Comparison of ENCODE assay signal across 18 cellular contexts in genomic region chr2:97796465-97797126, GRCh38.
A peak's percentile ranks its signal among the peaks of the same experiment; 100 is the strongest.
DNase-seq lines count a peak whose midpoint lies in the region; ATAC-seq, FAIRE-seq and TF ChIP-seq lines count a peak whose summit lies in the region.
"Had no signal": no experiment of that assay in that cellular context is flagged by ENCODE, and none has a peak within 500 bp of the region (broad histone marks: within the 10 kb centered on the region; RNA-seq: fewer than 3 reads in every experiment).

No MANE protein-coding gene starts in this region.

- FAIRE-seq in K562 (lab: Jason Lieb, UNC): peak; percentile 60
- FAIRE-seq in HTR-8/SVneo (lab: Jason Lieb, UNC): no peak
- FAIRE-seq: GM12878 had no signal

- no peaks in the 10 kb centered on the region for H3K9me1 ChIP-seq in K562 (ENCODE audit: control insufficient read depth, insufficient read depth, low read length)

- DNase-seq in K562 (ENCODE audit: extremely low read depth in 1 of 4, low spot score in 3 of 4) (no peak), left lung (no peak), upper lobe of right lung (no peak), NCI-H2081 (lab: John Stamatoyannopoulos, UW) (no peak), HTR-8/SVneo (ENCODE audit: insufficient read length, low spot score) (no peak)
- no peak for DNase-seq in effector memory CD4-positive, alpha-beta T cell
- DNase-seq: C1 segment of cervical spinal cord; Calu3; CD4-positive, alpha-beta memory T cell; COR-L47; DMS53; EL; GDM1; H9 had no signal

- intact Hi-C loops in K562 (cut with micrococcal nuclease): no loop called here
- intact Hi-C loops in left lung (cut with DNase I): no loop called here
- intact Hi-C loops in upper lobe of right lung (cut with DNase I): no loop called here

- no peak overlapping the region for H3K4me2 ChIP-seq in K562 (ENCODE audit: insufficient read depth, low read length)
- H3K4me2 ChIP-seq: GM23338 had no signal

- H3K4me1 ChIP-seq in K562 (replicated peaks in 1 of 2; ENCODE audit: control insufficient read depth in 2 of 2, insufficient read depth in 2 of 2, low read length in 2 of 2) (no peaks in the 10 kb centered on the region), left lung (no peaks in the 10 kb centered on the region), upper lobe of right lung (no peaks in the 10 kb centered on the region)
- H3K4me1 ChIP-seq in effector memory CD4-positive, alpha-beta T cell (ENCODE audit: control insufficient read depth, insufficient read depth, low read length, poor library complexity, severe bottlenecking): no peaks in the 10 kb centered on the region

- H3K36me3 ChIP-seq in K562 (ENCODE audit: control insufficient read depth, insufficient read depth, low read length) (peaks cover 37% of the 10 kb centered on the region; the same call in 1 of the 3 replicates), left lung (peaks cover 0 to 91% of the 10 kb centered on the region in 2 donors), upper lobe of right lung (peaks cover 56% of the 10 kb centered on the region)
- H3K36me3 ChIP-seq in effector memory CD4-positive, alpha-beta T cell (ENCODE audit: control insufficient read depth, insufficient read depth, low read length): peaks cover 18% of the 10 kb centered on the region

- no TSS peak for BruUV-seq in K562 (replicated peaks; lab: Mats Ljungman, UMichigan)

- POLR2A ChIA-PET in K562 (lab: Yijun Ruan, JAX): no interaction called here

- H3K9ac ChIP-seq in K562 (ENCODE audit: insufficient read depth in 1 of 2, low read depth in 2 of 2, low read length in 2 of 2): no peak overlapping the region

- CTCF ChIA-PET in K562 (lab: Yijun Ruan, JAX; ENCODE audit: low intra/inter-chr PET ratio): no interaction called here

- no peaks in the 10 kb centered on the region for H4K20me1 ChIP-seq in K562 (replicated peaks; ENCODE audit: control insufficient read depth, insufficient read depth, low read length)

- TF ChIP-seq RAD21 in K562 (CRISPR knock-in tag; conservative IDR thresholded peaks at IDR 0.05 in 1 of 2, IDR thresholded peaks at IDR 0.05 in 1 of 2): no peak

- H3K4me3 ChIP-seq in K562 (no peak overlapping the region), left lung (no peak overlapping the region), upper lobe of right lung (no peak overlapping the region)
- no peak overlapping the region for H3K4me3 ChIP-seq in effector memory CD4-positive, alpha-beta T cell (ENCODE audit: insufficient read depth, low read depth, low read length, poor library complexity, severe bottlenecking)
- H3K4me3 ChIP-seq: GM12878, GM23338 had no signal

- TF ChIP-seq CTCF in VCaP (conservative IDR thresholded peaks at IDR 0.05) (no peak), K562 (IDR thresholded peaks at IDR 0.05 in 2 of 3, conservative IDR thresholded peaks at IDR 0.05 in 1 of 3; ENCODE audit: insufficient read depth in 2 of 3, low read depth in 1 of 3, low read length in 3 of 3) (no peak), left lung (IDR thresholded peaks at IDR 0.05) (no peak), upper lobe of right lung (IDR thresholded peaks at IDR 0.05) (no peak)

- ATAC-seq in K562 (no peak), left lung (peak; percentile 83), upper lobe of right lung (peak; percentile 60)
- ATAC-seq: GM12878, GM23338, HCT116 had no signal

- in situ Hi-C loops in K562 (cut with MboI): no loop called here

- H3K9me3 ChIP-seq in K562 (replicated peaks; ENCODE audit: control insufficient read depth, insufficient read depth, low read depth, low read length) (no peaks in the 10 kb centered on the region), left lung (no peaks in the 10 kb centered on the region), upper lobe of right lung (no peaks in the 10 kb centered on the region)
- no peaks in the 10 kb centered on the region for H3K9me3 ChIP-seq in effector memory CD4-positive, alpha-beta T cell (ENCODE audit: control insufficient read depth, low read length)

- no peak overlapping the region for H2AFZ ChIP-seq in K562 (ENCODE audit: low read depth, low read length)
- H2AFZ ChIP-seq: GM23338 had no signal

- TF ChIP-seq EP300 in K562 (IDR thresholded peaks at IDR 0.05; ENCODE audit: low read length): no peak

- H3K27ac ChIP-seq in VCaP (peak overlapping the region; percentile 7; the same call in 1 of the 2 replicates), K562 (ENCODE audit: extremely low read depth, low read depth, low read length) (no peak overlapping the region), left lung (peak overlapping the region in 1 of 2 donors; percentile 27), upper lobe of right lung (no peak overlapping the region)
- H3K27ac ChIP-seq in effector memory CD4-positive, alpha-beta T cell (ENCODE audit: insufficient read depth, low read length, poor library complexity, severe bottlenecking): no peak overlapping the region

- no peaks in the 10 kb centered on the region for H3K27me3 ChIP-seq in K562 (ENCODE audit: control insufficient read depth in 2 of 2, insufficient read depth in 2 of 2, low read length in 2 of 2)
- H3K27me3 ChIP-seq in left lung: no peaks in the 10 kb centered on the region
- no peaks in the 10 kb centered on the region for H3K27me3 ChIP-seq in upper lobe of right lung
- no peaks in the 10 kb centered on the region for H3K27me3 ChIP-seq in effector memory CD4-positive, alpha-beta T cell (replicated peaks; ENCODE audit: control insufficient read depth, insufficient read depth, low read length, poor library complexity, severe bottlenecking)

- 73% methylated on average over 2 of the region's 2 CpGs for WGBS in K562 (ENCODE audit: insufficient coverage, low coverage, missing lambda C conversion rate)

- TF ChIP-seq POLR2A in K562 (conservative IDR thresholded peaks at IDR 0.05): no peak

- H3K79me2 ChIP-seq in K562 (ENCODE audit: control insufficient read depth, insufficient read depth, low read length): no peaks in the 10 kb centered on the region

TF ChIP-seq in K562, 482 proteins besides CTCF, POLR2A, EP300 and RAD21:
- TF ChIP-seq SNAPC5 (CRISPR knock-in tag; IDR thresholded peaks at IDR 0.05) (no peak), CREB3L1 (IDR thresholded peaks at IDR 0.05; ENCODE audit: borderline replicate concordance, low read depth) (no peak), ZNF609 (CRISPR knock-in tag; IDR thresholded peaks at IDR 0.05; ENCODE audit: borderline replicate concordance) (no peak), ZNF584 (CRISPR knock-in tag; IDR thresholded peaks at IDR 0.05; ENCODE audit: low read depth) (no peak), NFXL1 (CRISPR knock-in tag; IDR thresholded peaks at IDR 0.05) (no peak)
TF ChIP-seq in K562: peak in this region for 0.
